Comparison of ENCODE assay signal across 34 cellular contexts in genomic region chr1:160750608-160751007, GRCh38. TPM values are rescaled to one million over a fixed set of nuclear protein-coding genes. Genes with fewer than 3 reads are reported as not detected.
DNase-seq lines count a peak whose midpoint lies in the region; ATAC-seq and TF ChIP-seq lines count a peak whose summit lies in the region.
"Had no signal": no experiment of that assay in that cellular context is flagged by ENCODE, and none has a peak within 500 bp of the region (broad histone marks: within the 10 kb centered on the region; RNA-seq: fewer than 3 reads in every experiment).

No MANE protein-coding gene starts in this region.

- no peaks in the 10 kb centered on the region for H3K9me3 Mint-ChIP-seq in activated CD4-positive, alpha-beta T cell treated with anti-CD3 and anti-CD28 coated beads for 36 hours (ENCODE audit: low read depth)
- H3K9me3 Mint-ChIP-seq in CD8-positive, alpha-beta T cell: no peaks in the 10 kb centered on the region
- peaks cover 3 to 4% of the 10 kb centered on the region in 2 donors for H3K9me3 Mint-ChIP-seq in activated naive CD4-positive, alpha-beta T cell treated with anti-CD3 and anti-CD28 coated beads, Interleukin-2, amount 50 U/mL, for 72 hours
- H3K9me3 Mint-ChIP-seq in natural killer cell: no peaks in the 10 kb centered on the region
- H3K9me3 Mint-ChIP-seq: CD4-positive, CD25-positive, alpha-beta regulatory T cell; H9; T-helper 2 cell treated with Interferon-gamma antibody and Interleukin-4, amounts not matched to agents 5 μg/mL and 100 μg/mL, for 36 hours had no signal

- H4K20me1 ChIP-seq in OCI-LY7 (ENCODE audit: insufficient read depth, low read length): no peaks in the 10 kb centered on the region

- no peak overlapping the region for H3K4me3 ChIP-seq in CD8-positive, alpha-beta T cell (ENCODE audit: low read depth, low read length)
- no peak overlapping the region for H3K4me3 ChIP-seq in OCI-LY7 (ENCODE audit: low read depth, low read length, poor library complexity, severe bottlenecking)
- H3K4me3 ChIP-seq: K562, PC-9, right lobe of liver, testis had no signal

- H3K27me3 Mint-ChIP-seq in activated CD4-positive, alpha-beta T cell treated with anti-CD3 and anti-CD28 coated beads for 36 hours: no peaks in the 10 kb centered on the region
- no peaks in the 10 kb centered on the region for H3K27me3 Mint-ChIP-seq in CD8-positive, alpha-beta T cell (ENCODE audit: low read depth)
- H3K27me3 Mint-ChIP-seq in natural killer cell (ENCODE audit: low read depth in 2 of 2): no peaks in the 10 kb centered on the region

- TF ChIP-seq CTCF in CD8-positive, alpha-beta T cell (IDR thresholded peaks at IDR 0.05): no peak
- no peak for TF ChIP-seq CTCF in natural killer cell (IDR thresholded peaks at IDR 0.05)
- no peak for TF ChIP-seq CTCF in OCI-LY7 (conservative IDR thresholded peaks at IDR 0.05; ENCODE audit: low read length)

- CTCF ChIA-PET in activated CD4-positive, alpha-beta T cell treated with anti-CD3 and anti-CD28 coated beads for 36 hours (lab: Charles Lee): interaction anchor here (3.5 kb wide), 1 partner anchor 16 kb away, joined by 25 read pairs; no protein-coding TSS in a partner anchor
- CTCF ChIA-PET in CD8-positive, alpha-beta T cell (lab: Charles Lee): interaction anchor here (1.0 kb wide), 1 partner anchor 23 kb away, joined by 3 read pairs; no protein-coding TSS in a partner anchor
- CTCF ChIA-PET in OCI-LY7 (lab: Charles Lee; ENCODE audit: unreplicated experiment): no interaction called here

- H2AFZ ChIP-seq in OCI-LY7 (ENCODE audit: low read length): no peak overlapping the region
- H2AFZ ChIP-seq: PC-9 had no signal

- no peaks in the 10 kb centered on the region for H3K36me3 ChIP-seq in CD8-positive, alpha-beta T cell (ENCODE audit: insufficient read depth, low read length)
- no peaks in the 10 kb centered on the region for H3K36me3 ChIP-seq in OCI-LY7 (ENCODE audit: insufficient read depth, low read length)
- H3K36me3 ChIP-seq: right lobe of liver had no signal

- ATAC-seq in activated CD4-positive, alpha-beta T cell treated with anti-CD3 and anti-CD28 coated beads for 36 hours: no peak
- ATAC-seq in CD8-positive, alpha-beta T cell: no peak
- ATAC-seq in activated naive CD4-positive, alpha-beta T cell treated with anti-CD3 and anti-CD28 coated beads, Interleukin-2, amount 50 U/mL, for 72 hours: peak in 1 of 2 donors; percentile 57
- ATAC-seq in natural killer cell: no peak
- ATAC-seq: K562, left lobe of liver, right lobe of liver, Right ventricle myocardium inferior, SK-N-SH treated with all-trans-retinoic acid at 6 μM for 48 hours had no signal

- no peak overlapping the region for H3K4me2 ChIP-seq in OCI-LY7 (ENCODE audit: low read length)
- H3K4me2 ChIP-seq: PC-9 had no signal

- no peaks in the 10 kb centered on the region for H3K9me3 ChIP-seq in CD8-positive, alpha-beta T cell (ENCODE audit: low read length)
- H3K9me3 ChIP-seq in OCI-LY7 (ENCODE audit: low read length): no peaks in the 10 kb centered on the region
- H3K9me3 ChIP-seq: right lobe of liver, testis had no signal

- peaks cover 32% of the 10 kb centered on the region for H3K36me3 Mint-ChIP-seq in activated CD4-positive, alpha-beta T cell treated with anti-CD3 and anti-CD28 coated beads for 36 hours (ENCODE audit: low read depth)
- peaks cover 18% of the 10 kb centered on the region for H3K36me3 Mint-ChIP-seq in CD8-positive, alpha-beta T cell
- peaks cover 52 to 63% of the 10 kb centered on the region in 2 donors for H3K36me3 Mint-ChIP-seq in activated naive CD4-positive, alpha-beta T cell treated with anti-CD3 and anti-CD28 coated beads, Interleukin-2, amount 50 U/mL, for 72 hours
- H3K36me3 Mint-ChIP-seq in natural killer cell: peaks cover 46% of the 10 kb centered on the region
- H3K36me3 Mint-ChIP-seq: CD4-positive, CD25-positive, alpha-beta regulatory T cell had no signal

- H3K4me3 Mint-ChIP-seq in activated CD4-positive, alpha-beta T cell treated with anti-CD3 and anti-CD28 coated beads for 36 hours: no peak overlapping the region
- H3K4me3 Mint-ChIP-seq in CD8-positive, alpha-beta T cell: peak overlapping the region; percentile 2
- H3K4me3 Mint-ChIP-seq in natural killer cell: peak overlapping the region; percentile 85
- H3K4me3 Mint-ChIP-seq: CD4-positive, CD25-positive, alpha-beta regulatory T cell; H9; T-helper 2 cell treated with Interferon-gamma antibody and Interleukin-4, amounts not matched to agents 5 μg/mL and 100 μg/mL, for 36 hours had no signal

- H3K4me1 ChIP-seq in CD8-positive, alpha-beta T cell (ENCODE audit: insufficient read depth, low read length): peaks cover 52% of the 10 kb centered on the region
- peaks cover 6% of the 10 kb centered on the region for H3K4me1 ChIP-seq in OCI-LY7 (ENCODE audit: insufficient read depth, low read length, poor library complexity, severe bottlenecking)
- H3K4me1 ChIP-seq: right lobe of liver had no signal

- no TSS peak for BruUV-seq in OCI-LY7 (replicated peaks; lab: Mats Ljungman, UMichigan)

- H3K4me1 Mint-ChIP-seq in activated CD4-positive, alpha-beta T cell treated with anti-CD3 and anti-CD28 coated beads for 36 hours: peaks cover 66% of the 10 kb centered on the region
- H3K4me1 Mint-ChIP-seq in CD8-positive, alpha-beta T cell (ENCODE audit: low read depth): peaks cover 69% of the 10 kb centered on the region
- H3K4me1 Mint-ChIP-seq in natural killer cell: peaks cover 89 to 92% of the 10 kb centered on the region in 2 donors

- H3K27ac Mint-ChIP-seq in activated CD4-positive, alpha-beta T cell treated with anti-CD3 and anti-CD28 coated beads for 36 hours: peak overlapping the region; percentile 78
- H3K27ac Mint-ChIP-seq in CD8-positive, alpha-beta T cell: peak overlapping the region; percentile 79
- H3K27ac Mint-ChIP-seq in activated naive CD4-positive, alpha-beta T cell treated with anti-CD3 and anti-CD28 coated beads, Interleukin-2, amount 50 U/mL, for 72 hours: peak overlapping the region; percentile 84
- peak overlapping the region; percentile 88 to 96 for H3K27ac Mint-ChIP-seq in natural killer cell
- H3K27ac Mint-ChIP-seq: CD4-positive, CD25-positive, alpha-beta regulatory T cell; H9; progenitor cell of endocrine pancreas; T-helper 2 cell treated with Interferon-gamma antibody and Interleukin-4, amounts not matched to agents 5 μg/mL and 100 μg/mL, for 36 hours had no signal

- no peak for DNase-seq in activated CD4-positive, alpha-beta T cell treated with anti-CD3 and anti-CD28 coated beads for 36 hours
- no peak for DNase-seq in activated CD4-positive, alpha-beta T cell treated with anti-CD3 and anti-CD28 coated beads for 4 hours
- DNase-seq in CD8-positive, alpha-beta T cell: no peak
- peak in 1 of 2 donors; percentile 61 for DNase-seq in activated naive CD4-positive, alpha-beta T cell treated with anti-CD3 and anti-CD28 coated beads, Interleukin-2, amount 50 U/mL, for 72 hours (ENCODE audit: low spot score in 2 of 2)
- no peak for DNase-seq in natural killer cell
- no peak for DNase-seq in HuH-7 (ENCODE audit: low spot score)
- DNase-seq in OCI-LY7 (ENCODE audit: low spot score): no peak
- DNase-seq in nucleus accumbens (lab: John Stamatoyannopoulos, UW): no peak
- DNase-seq: 8988T; activated CD4-positive, alpha-beta T cell treated with anti-CD3 and anti-CD28 coated beads, Interleukin-2, amount 50 U/mL, for 48 hours; amniotic stem cell; CD4-positive, CD25-positive, alpha-beta regulatory T cell; EL; H9; mesenchymal stem cell; NCI-H1105 treated with DMSO at 0.1 percent for 48 hours; NCI-H2029; NCI-H524 treated with DMSO at 0.1 percent for 48 hours; NK-92 treated with Interleukin-12 subunit alpha and Interleukin-12 subunit beta, amount 100 ng/mL, for 24 hours; PC-9; right lobe of liver; stimulated activated CD4-positive, alpha-beta T cell treated with anti-CD3 and anti-CD28 coated beads, Interleukin-4, amount 100 ng/mL, for 1 hour; testis had no signal

- no peaks in the 10 kb centered on the region for H3K9me2 ChIP-seq in OCI-LY7 (ENCODE audit: insufficient read depth, low read length)

- intact Hi-C loops in activated CD4-positive, alpha-beta T cell treated with anti-CD3 and anti-CD28 coated beads for 36 hours (cut with DNase I, micrococcal nuclease): loop anchor here in 1 of 2 experiments (2.0 kb wide), 1 partner anchor 16 kb away; no protein-coding TSS in a partner anchor
- intact Hi-C loops in CD8-positive, alpha-beta T cell (cut with DNase I, micrococcal nuclease): loop anchor here in 1 of 2 experiments (1.0 to 2.0 kb wide), 2 partner anchors 8 to 18 kb away; no protein-coding TSS in a partner anchor
- intact Hi-C loops in natural killer cell (cut with micrococcal nuclease): loop anchor here (1.0 to 10.0 kb wide), 2 partner anchors 11 to 794 kb away; partner anchors contain the start of genes FCGR3A and SLAMF7
- intact Hi-C loops in OCI-LY7 (cut with micrococcal nuclease; ENCODE audit: unreplicated experiment): no loop called here

- POLR2A ChIA-PET in activated CD4-positive, alpha-beta T cell treated with anti-CD3 and anti-CD28 coated beads for 36 hours (lab: Charles Lee): no interaction called here
- POLR2A ChIA-PET in CD8-positive, alpha-beta T cell (lab: Charles Lee): no interaction called here
- POLR2A ChIA-PET in OCI-LY7 (lab: Charles Lee): no interaction called here

- no peaks in the 10 kb centered on the region for H3K79me2 ChIP-seq in OCI-LY7 (ENCODE audit: insufficient read depth, low read depth, low read length)

- no peak overlapping the region for H3K27ac ChIP-seq in CD8-positive, alpha-beta T cell (ENCODE audit: low read depth, low read length)
- no peak overlapping the region for H3K27ac ChIP-seq in OCI-LY7 (ENCODE audit: low read depth, low read length, poor library complexity, severe bottlenecking)
- H3K27ac ChIP-seq: epithelial cell of prostate, PC-9, right lobe of liver, testis, VCaP had no signal

- H3K27me3 ChIP-seq in CD8-positive, alpha-beta T cell (ENCODE audit: insufficient read depth, low read length): no peaks in the 10 kb centered on the region
- H3K27me3 ChIP-seq: right lobe of liver, testis had no signal

RNA-seq across cellular contexts. Expression of gene SLAMF7, which starts 11.6 kb away (rescaled TPM):
- 10 to 100 TPM; 35.9 to 40.3 TPM for total RNA-seq in activated CD4-positive, alpha-beta T cell treated with anti-CD3 and anti-CD28 coated beads for 36 hours
- 10 to 100 TPM; 13.3 to 14.8 TPM for total RNA-seq in CD8-positive, alpha-beta T cell
- 100 to 1,000 TPM in 1 of 2 donors, 10 to 100 TPM in 1; 70.9 to 112 TPM for total RNA-seq in activated naive CD4-positive, alpha-beta T cell treated with anti-CD3 and anti-CD28 coated beads, Interleukin-2, amount 50 U/mL, for 72 hours
- total RNA-seq in natural killer cell (100 to 1,000 TPM; 191 to 301 (median 227) TPM), OCI-LY7 (2022) (not detected in 2 replicates)
- total RNA-seq in OCI-LY7 (2014; rRNA removed; shearing (Covaris generic)): not detected in 2 replicates
- total RNA-seq: glomerular endothelial cell, H9, HT-29, progenitor cell of endocrine pancreas had no signal

RNA-seq across cellular contexts. Expression of gene CD48, which starts 39.0 kb away (rescaled TPM):
- 100 to 1,000 TPM; 180 to 217 TPM for total RNA-seq in activated CD4-positive, alpha-beta T cell treated with anti-CD3 and anti-CD28 coated beads for 36 hours
- 100 to 1,000 TPM; 397 to 399 TPM for total RNA-seq in CD8-positive, alpha-beta T cell
- total RNA-seq in activated naive CD4-positive, alpha-beta T cell treated with anti-CD3 and anti-CD28 coated beads, Interleukin-2, amount 50 U/mL, for 72 hours: 100 to 1,000 TPM; 231 to 236 TPM
- total RNA-seq in natural killer cell (100 to 1,000 TPM; 213 to 249 (median 223) TPM), OCI-LY7 (2022) (131 and 149 TPM in 2 replicates)
- 131 and 150 TPM in 2 replicates for total RNA-seq in OCI-LY7 (2014; rRNA removed; shearing (Covaris generic))
- total RNA-seq: glomerular endothelial cell, H9, HT-29, PC-9, progenitor cell of endocrine pancreas had no signal

RNA-seq across cellular contexts. Expression of gene LY9, which starts 45.4 kb away (rescaled TPM):
- 10 to 100 TPM in 1 of 2 experiments, 1 to 10 TPM in 1; 10.0 to 11.0 TPM for total RNA-seq in activated CD4-positive, alpha-beta T cell treated with anti-CD3 and anti-CD28 coated beads for 36 hours
- 100 to 1,000 TPM; 103 to 104 TPM for total RNA-seq in CD8-positive, alpha-beta T cell
- 1 to 10 TPM; 5.2 to 9.7 TPM for total RNA-seq in activated naive CD4-positive, alpha-beta T cell treated with anti-CD3 and anti-CD28 coated beads, Interleukin-2, amount 50 U/mL, for 72 hours
- total RNA-seq in natural killer cell (10 to 100 TPM; 30.3 to 47.1 (median 34.4) TPM), OCI-LY7 (2022) (40.2 and 42.8 TPM in 2 replicates)
- total RNA-seq in OCI-LY7 (2014; rRNA removed; shearing (Covaris generic)): 23.7 and 28.4 TPM in 2 replicates
- total RNA-seq: glomerular endothelial cell, H9, HT-29, K562, M059J, progenitor cell of endocrine pancreas, Right ventricle myocardium inferior had no signal

Comparison
In these comparisons a context has a peak if more than half of its experiments do, and no peak if none do; other contexts are left out.
1. RNA of gene SLAMF7, which starts 11.6 kb away (total RNA-seq): 191 to 301 TPM in natural killer cell, 70.9 to 112 TPM in activated naive CD4-positive, alpha-beta T cell treated with anti-CD3 and anti-CD28 coated beads, Interleukin-2, amount 50 U/mL, for 72 hours, 35.9 to 40.3 TPM in activated CD4-positive, alpha-beta T cell treated with anti-CD3 and anti-CD28 coated beads for 36 hours and 13.3 to 14.8 TPM in CD8-positive, alpha-beta T cell; not detected in OCI-LY7; every median in the first group is over 10 times any median in the second.
2. Peak in every context shown above with its lines, with median percentiles within 50 percentile points of each other: H3K27ac Mint-ChIP-seq.